ENCODE assay signal across 9 cellular contexts in the genomic region with DNA sequence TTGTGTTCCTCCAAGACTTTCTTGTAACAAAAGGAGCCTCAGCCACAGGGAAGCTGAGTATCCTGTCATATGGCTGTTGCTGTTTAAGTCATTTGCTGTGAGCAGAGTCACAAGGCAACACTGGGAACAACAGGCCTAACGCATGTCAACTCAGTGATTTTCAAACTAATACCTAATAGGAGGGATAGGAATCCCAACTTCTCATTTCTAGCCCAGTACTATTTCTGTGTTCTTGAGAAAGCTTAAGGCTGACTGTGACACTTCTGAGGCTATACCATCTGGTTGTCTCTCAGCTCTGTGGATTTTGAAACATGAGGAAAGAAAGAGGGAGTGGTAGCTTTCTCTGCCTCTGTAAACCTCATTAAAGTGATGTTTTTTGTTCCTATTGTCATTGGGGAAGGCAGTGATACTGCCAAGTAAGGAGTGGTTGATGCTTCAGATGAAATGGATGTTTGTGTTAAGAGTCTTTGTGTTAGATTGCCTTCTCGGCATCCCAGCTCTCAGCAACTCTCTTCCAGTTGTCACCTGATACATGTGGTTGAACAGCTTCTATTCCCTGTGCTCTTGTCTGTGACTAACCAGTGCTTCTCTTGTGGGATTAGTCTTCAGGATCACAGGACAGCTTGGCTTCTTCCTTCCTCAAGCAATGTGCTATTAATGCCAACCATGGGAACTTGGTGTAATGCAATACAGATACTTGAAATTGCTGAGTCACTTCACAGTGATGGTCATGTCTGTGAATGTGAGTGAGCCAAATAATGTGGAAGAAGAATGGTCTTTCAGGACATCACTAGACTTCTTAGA.
DNase-seq lines count a peak whose midpoint lies in the region; TF ChIP-seq lines count a peak whose summit lies in the region.
"Had no signal": no experiment of that assay in that cellular context is flagged by ENCODE, and none has a peak within 500 bp of the region (broad histone marks: within the 10 kb centered on the region; RNA-seq: fewer than 3 reads in every experiment).

No MANE protein-coding gene starts in this region.

- WGBS in smooth muscle cell (ENCODE audit: low lambda C conversion rate): 41% methylated on average over 2 of the region's 2 CpGs

- peaks cover 0 to 2% (median 0%) of the 10 kb centered on the region in 3 donors for H3K27me3 Mint-ChIP-seq in immature natural killer cell (ENCODE audit: low read depth in 3 of 3)

- H3K9me3 Mint-ChIP-seq in immature natural killer cell: no peaks in the 10 kb centered on the region

- no peaks in the 10 kb centered on the region for H4K20me1 ChIP-seq in smooth muscle cell (ENCODE audit: low read depth)

- peaks cover 10% of the 10 kb centered on the region for H3F3A ChIP-seq in smooth muscle cell (ENCODE audit: low read depth)

- H3K27me3 ChIP-seq in SJCRH30: no peaks in the 10 kb centered on the region
- H3K27me3 ChIP-seq in smooth muscle cell (ENCODE audit: low read depth): no peaks in the 10 kb centered on the region

- H3K4me3 Mint-ChIP-seq in immature natural killer cell: no peak overlapping the region
- H3K4me3 Mint-ChIP-seq: B cell had no signal

- no peaks in the 10 kb centered on the region for H3K4me1 ChIP-seq in SJCRH30
- H3K4me1 ChIP-seq in smooth muscle cell (ENCODE audit: low read depth): peaks cover 20% of the 10 kb centered on the region

- no peak overlapping the region for H3K4me3 ChIP-seq in SJCRH30
- H3K4me3 ChIP-seq in smooth muscle cell: no peak overlapping the region

- H3K36me3 ChIP-seq in SJCRH30 (no peaks in the 10 kb centered on the region), smooth muscle cell (ENCODE audit: low read depth) (no peaks in the 10 kb centered on the region)

- H3K79me2 ChIP-seq in smooth muscle cell (ENCODE audit: low read depth): no peaks in the 10 kb centered on the region

- no peak for TF ChIP-seq CTCF in smooth muscle cell (IDR thresholded peaks at IDR 0.05; ENCODE audit: borderline replicate concordance, insufficient read depth, poor library complexity, severe bottlenecking)

- DNase-seq in NCI-H1417 (lab: John Stamatoyannopoulos, UW) (peak in 2 of 3 experiments; percentile 56 to 96), NCI-H1417 treated with DMSO at 0.1 percent for 48 hours (lab: John Stamatoyannopoulos, UW) (no peak), SJCRH30 (peak; percentile 1 to 28), globus pallidus (ENCODE audit: low spot score) (peak; percentile 26), smooth muscle cell (lab: John Stamatoyannopoulos, UW; ENCODE audit: unreplicated experiment) (no peak), immature natural killer cell (no peak)
- no peak for DNase-seq in activated CD4-positive, alpha-beta T cell treated with anti-CD3 and anti-CD28 coated beads for 48 hours
- no peak for DNase-seq in activated naive CD4-positive, alpha-beta T cell treated with Interleukin-2 at 50 U/mL for 16 hours

- peak overlapping the region; percentile 79 for H3K9ac ChIP-seq in smooth muscle cell (ENCODE audit: low read depth)

- H3K27ac ChIP-seq in SJCRH30: no peak overlapping the region
- peak overlapping the region; percentile 92 for H3K27ac ChIP-seq in smooth muscle cell (ENCODE audit: low read depth)

- no peaks in the 10 kb centered on the region for H3K36me3 Mint-ChIP-seq in immature natural killer cell

- H3K27ac Mint-ChIP-seq in immature natural killer cell: no peak overlapping the region
- H3K27ac Mint-ChIP-seq: B cell had no signal

- peaks cover 0 to 8% of the 10 kb centered on the region in 2 donors for H3K4me1 Mint-ChIP-seq in immature natural killer cell
- H3K4me1 Mint-ChIP-seq: B cell had no signal

- H2AFZ ChIP-seq in smooth muscle cell (ENCODE audit: low read depth): peak overlapping the region; percentile 41

- peak overlapping the region; percentile 33 for H3K4me2 ChIP-seq in smooth muscle cell

- H3K9me3 ChIP-seq in SJCRH30 (replicated peaks) (no peaks in the 10 kb centered on the region), smooth muscle cell (replicated peaks; ENCODE audit: low read depth) (no peaks in the 10 kb centered on the region)

Comparison
In these comparisons a context has a peak if more than half of its experiments do, and no peak if none do; other contexts are left out.
1. DNase-seq: peak in NCI-H1417 (2 of 3), SJCRH30 (2 of 2) and globus pallidus (single experiment); none in NCI-H1417 treated with DMSO at 0.1 percent for 48 hours (single experiment), smooth muscle cell (single experiment), activated CD4-positive, alpha-beta T cell treated with anti-CD3 and anti-CD28 coated beads for 48 hours (single experiment), activated naive CD4-positive, alpha-beta T cell treated with Interleukin-2 at 50 U/mL for 16 hours (single experiment) and immature natural killer cell (0 of 3).